Comparison of ENCODE assay signal across 14 cellular contexts in the genomic region with DNA sequence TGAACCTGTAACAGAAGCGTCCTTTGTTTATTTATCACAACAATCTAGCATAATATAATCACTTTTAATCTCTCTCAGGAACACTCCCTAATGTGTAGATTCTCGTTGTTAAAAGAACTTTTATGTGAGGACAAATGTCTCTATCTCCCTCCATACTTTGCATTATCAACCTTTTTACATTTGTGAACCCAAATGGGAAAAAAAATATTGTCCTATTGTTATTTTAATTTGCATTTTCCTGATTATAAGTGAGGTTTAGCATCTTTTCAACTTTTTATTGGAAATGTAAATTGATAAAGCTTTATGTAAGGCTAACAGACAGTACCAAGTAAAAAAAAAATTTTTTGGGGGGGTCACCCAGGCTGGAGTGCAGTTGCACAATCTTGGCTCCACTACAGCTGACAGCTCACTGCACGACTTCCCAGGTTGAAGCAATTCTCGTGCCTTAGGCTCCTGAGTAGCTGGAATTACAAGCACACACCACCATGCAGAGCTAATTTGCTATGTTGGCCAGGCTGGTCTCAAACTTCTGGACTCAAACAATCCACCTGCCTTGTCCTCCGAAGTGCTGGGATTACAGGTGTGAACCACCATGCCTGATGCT. TPM values are rescaled to one million over a fixed set of nuclear protein-coding genes. Genes with fewer than 3 reads are reported as not detected.
DNase-seq lines count a peak whose midpoint lies in the region; ATAC-seq and TF ChIP-seq lines count a peak whose summit lies in the region.
"Had no signal": no experiment of that assay in that cellular context is flagged by ENCODE, and none has a peak within 500 bp of the region (broad histone marks: within the 10 kb centered on the region; RNA-seq: fewer than 3 reads in every experiment).

No MANE protein-coding gene starts in this region.

- TF ChIP-seq EP300 in sigmoid colon (IDR thresholded peaks at IDR 0.05), result no peak

- no peaks in the 10 kb centered on the region for H3K9me3 Mint-ChIP-seq in CD4-positive, alpha-beta T cell

- DNase-seq in H4 (ENCODE audit: low spot score) (peak; percentile 27), T-helper 17 cell (no peak), fibroblast of pulmonary artery (ENCODE audit: low read depth) (peak; percentile 82), sigmoid colon (peak; percentile 78), DMS153 (lab: John Stamatoyannopoulos, UW) (no peak), NCI-H774 (lab: John Stamatoyannopoulos, UW) (no peak)
- DNase-seq in CD4-positive, alpha-beta T cell, result no peak
- DNase-seq: activated CD4-positive, alpha-beta T cell treated with anti-CD3 and anti-CD28 coated beads, Interleukin-2, amount 50 U/mL, for 1 hour; activated effector memory CD4-positive, alpha-beta T cell treated with anti-CD3 and anti-CD28 coated beads, Interleukin-2, amount 50 U/mL, for 16 hours; COR-L47; heart left ventricle; stimulated activated naive CD8-positive, alpha-beta T cell treated with anti-CD3 and anti-CD28 coated beads, Interleukin-15, Interleukin-2, amounts not matched to agents 100 U/mL and 50 U/mL, for 24 hours; T-helper 1 cell had no signal

- ATAC-seq in T-helper 17 cell (no peak), HG03521 (IDR thresholded peaks at IDR 0.05; ENCODE audit: unreplicated experiment) (no peak)
- ATAC-seq in CD4-positive, alpha-beta T cell (ENCODE audit: poor library complexity), result no peak
- ATAC-seq: stimulated activated naive CD8-positive, alpha-beta T cell treated with anti-CD3 and anti-CD28 coated beads, Interleukin-15, Interleukin-2, amounts not matched to agents 100 U/mL and 50 U/mL, for 24 hours had no signal

- no peak for TF ChIP-seq POLR2A in sigmoid colon (IDR thresholded peaks at IDR 0.05)

- H3K4me3 ChIP-seq in fibroblast of pulmonary artery (replicated peaks; ENCODE audit: low read depth, low read length), result no peak overlapping the region
- no peak overlapping the region for H3K4me3 ChIP-seq in sigmoid colon
- H3K4me3 ChIP-seq: heart left ventricle had no signal

- H3K27ac ChIP-seq in sigmoid colon, result no peak overlapping the region
- no peak overlapping the region for H3K27ac ChIP-seq in CD4-positive, alpha-beta T cell (ENCODE audit: low read depth, low read length)
- H3K27ac ChIP-seq: heart left ventricle had no signal

- CTCF ChIA-PET in CD4-positive, alpha-beta T cell (lab: Charles Lee), result interaction anchor here (0.9 to 1.8 kb wide), 4 partner anchors 9 to 46 kb away, joined by 3 to 12 read pairs (median 4); a partner anchor contains a TSS

- TF ChIP-seq CTCF in fibroblast of pulmonary artery (IDR thresholded peaks at IDR 0.05; ENCODE audit: low read length, missing control alignments) (no peak), sigmoid colon (IDR thresholded peaks at IDR 0.05) (no peak)
- TF ChIP-seq CTCF in CD4-positive, alpha-beta T cell (IDR thresholded peaks at IDR 0.05), result no peak

- intact Hi-C loops in sigmoid colon (cut with DNase I), result loop anchor here (5.0 kb wide), 1 partner anchor 73 kb away; no protein-coding TSS in a partner anchor
- intact Hi-C loops in CD4-positive, alpha-beta T cell (cut with DNase I, micrococcal nuclease), result loop anchor here in 1 of 2 experiments (5.0 kb wide), 1 partner anchor 68 kb away; no protein-coding TSS in a partner anchor

- no peaks in the 10 kb centered on the region for H3K9me3 ChIP-seq in T-helper 17 cell (ENCODE audit: control insufficient read depth, low read length, poor library complexity, severe bottlenecking)
- no peaks in the 10 kb centered on the region for H3K9me3 ChIP-seq in sigmoid colon
- H3K9me3 ChIP-seq in CD4-positive, alpha-beta T cell (ENCODE audit: control insufficient read depth, low read length), result no peaks in the 10 kb centered on the region
- H3K9me3 ChIP-seq: heart left ventricle had no signal

- peaks cover 35% of the 10 kb centered on the region for H3K4me1 Mint-ChIP-seq in T-helper 17 cell
- H3K4me1 Mint-ChIP-seq in CD4-positive, alpha-beta T cell (ENCODE audit: low read depth), result peaks cover 67% of the 10 kb centered on the region

- no peaks in the 10 kb centered on the region for H3K27me3 ChIP-seq in sigmoid colon
- no peaks in the 10 kb centered on the region for H3K27me3 ChIP-seq in CD4-positive, alpha-beta T cell (ENCODE audit: control insufficient read depth, insufficient read depth, low read length)
- H3K27me3 ChIP-seq: heart left ventricle had no signal

- 66 to 80% methylated on average over 5 of the region's 5 CpGs for WGBS in sigmoid colon, 2 donors

- H3K27me3 Mint-ChIP-seq in T-helper 17 cell, result no peaks in the 10 kb centered on the region
- no peaks in the 10 kb centered on the region for H3K27me3 Mint-ChIP-seq in CD4-positive, alpha-beta T cell

- no peaks in the 10 kb centered on the region for H3K36me3 ChIP-seq in sigmoid colon
- H3K36me3 ChIP-seq: heart left ventricle had no signal

- POLR2A ChIA-PET in CD4-positive, alpha-beta T cell (lab: Charles Lee), result interaction anchor here (5.6 kb wide), 1 partner anchor 33 kb away, joined by 39 read pairs; a partner anchor contains a TSS

- peak overlapping the region; percentile 86 for H3K27ac Mint-ChIP-seq in T-helper 17 cell
- no peak overlapping the region for H3K27ac Mint-ChIP-seq in CD4-positive, alpha-beta T cell

- H3K36me3 Mint-ChIP-seq in T-helper 17 cell (ENCODE audit: low read depth), result no peaks in the 10 kb centered on the region
- H3K36me3 Mint-ChIP-seq in CD4-positive, alpha-beta T cell (ENCODE audit: low read depth), result no peaks in the 10 kb centered on the region

- H3K4me1 ChIP-seq in sigmoid colon, result no peaks in the 10 kb centered on the region

- H3K4me3 Mint-ChIP-seq in T-helper 17 cell, result no peak overlapping the region
- no peak overlapping the region for H3K4me3 Mint-ChIP-seq in CD4-positive, alpha-beta T cell

RNA-seq across cellular contexts. Expression of a gene that starts 33.0 kb away (rescaled TPM):
- total RNA-seq in H4 (2014; rRNA removed; shearing (Covaris generic)), result 5.4 and 7.2 TPM in 2 replicates
- total RNA-seq in T-helper 17 cell, result 10 to 100 TPM; 63.5 to 71.7 TPM
- 10 to 100 TPM; 29.3 to 46.1 (median 43.9) TPM for total RNA-seq in sigmoid colon
- polyA plus RNA-seq in sigmoid colon, result 10 to 100 TPM in 1 of 3 donors, 1 to 10 TPM in 2; 2.4 to 10.5 (median 4.9) TPM
- total RNA-seq in CD4-positive, alpha-beta T cell, result 10 to 100 TPM; 64.1 to 69.6 TPM

RNA-seq across cellular contexts. Expression of a gene that starts 44.2 kb away (rescaled TPM):
- total RNA-seq in H4 (2014; rRNA removed; shearing (Covaris generic)), result 237 and 253 TPM in 2 replicates
- total RNA-seq in T-helper 17 cell, result 100 to 1,000 TPM; 102 to 122 TPM
- 100 to 1,000 TPM in 1 of 4 donors, 10 to 100 TPM in 3; 74.2 to 112 (median 90.3) TPM for total RNA-seq in sigmoid colon
- polyA plus RNA-seq in sigmoid colon, result 100 to 1,000 TPM; 291 to 468 (median 344) TPM
- 100 to 1,000 TPM in 1 of 2 experiments, 10 to 100 TPM in 1; 98.5 to 102 TPM for total RNA-seq in CD4-positive, alpha-beta T cell

Comparison
In these comparisons a context has a peak if more than half of its experiments do, and no peak if none do; other contexts are left out.
1. DNase-seq: peak in H4 (single experiment), fibroblast of pulmonary artery (single experiment) and sigmoid colon (single experiment); none in T-helper 17 cell (0 of 3), CD4-positive, alpha-beta T cell (0 of 10), DMS153 (single experiment) and NCI-H774 (single experiment).